Comparison of ENCODE assay signal across 26 cellular contexts in the genomic region with DNA sequence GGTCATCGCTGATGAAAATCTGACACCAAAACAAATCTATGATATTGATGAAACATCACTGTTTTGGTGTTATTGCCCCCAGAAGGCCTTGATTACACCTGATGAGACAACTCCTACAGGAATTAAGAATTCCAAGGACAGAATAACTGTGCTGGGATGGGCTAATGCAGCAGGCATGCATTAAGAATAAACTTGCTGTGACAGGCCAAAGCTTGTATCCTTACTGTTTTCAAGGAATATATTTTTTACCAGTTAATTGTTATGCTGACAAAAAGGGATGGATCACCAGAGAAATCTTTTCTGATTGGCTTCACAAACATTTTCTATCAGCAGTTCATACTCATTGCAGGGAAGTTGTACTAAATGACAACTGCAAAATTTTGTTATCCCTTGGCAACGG.
"Had no signal": no experiment of that assay in that cellular context is flagged by ENCODE, and none has a peak within 500 bp of the region (broad histone marks: within the 10 kb centered on the region; RNA-seq: fewer than 3 reads in every experiment).

No MANE protein-coding gene starts in this region.

- H3K4me3 ChIP-seq: coronary artery, dorsolateral prefrontal cortex, esophagus squamous epithelium, gastroesophageal sphincter, heart left ventricle, hepatocyte, left lung, lower lobe of right lung had no signal

- H3K9me3 ChIP-seq: lower lobe of right lung had no signal

- FAIRE-seq: colon, endothelial cell of umbilical vein, frontal cortex had no signal

- H3K4me1 ChIP-seq: esophagus squamous epithelium, gastroesophageal sphincter, heart left ventricle, left lung, lower lobe of right lung had no signal

- DNase-seq: dermis blood vessel endothelial cell; dorsolateral prefrontal cortex; effector CD4-positive, alpha-beta T cell; effector memory CD4-positive, alpha-beta T cell; erythroblast; esophagus squamous epithelium; foreskin fibroblast; heart left ventricle; hypothalamus; immature natural killer cell; islet precursor cell; left cardiac atrium; left lung; left ventricle myocardium superior; lower lobe of right lung; mesendoderm; midbrain; naive thymus-derived CD4-positive, alpha-beta T cell had no signal

- H3K27ac ChIP-seq: coronary artery, dorsolateral prefrontal cortex, epithelial cell of prostate, esophagus squamous epithelium, gastroesophageal sphincter, heart left ventricle, hepatocyte, left lung, lower lobe of right lung had no signal

- ATAC-seq: esophagus mucosa; gastroesophageal sphincter; heart left ventricle; left cardiac atrium; left lung; left ventricle myocardium superior; lower lobe of right lung; naive thymus-derived CD4-positive, alpha-beta T cell had no signal

- H3K27me3 ChIP-seq: dorsolateral prefrontal cortex, esophagus squamous epithelium, gastroesophageal sphincter, heart left ventricle, hepatocyte, left lung had no signal

- H3K36me3 ChIP-seq: gastroesophageal sphincter, heart left ventricle, left lung, lower lobe of right lung had no signal
